8 cellular contexts compared by ENCODE assay signal in genomic region chr11:94151903-94152677, GRCh38. TPM values are rescaled to one million over a fixed set of nuclear protein-coding genes. Genes with fewer than 3 reads are reported as not detected.
DNase-seq lines count a peak whose midpoint lies in the region; ATAC-seq and TF ChIP-seq lines count a peak whose summit lies in the region.

No MANE protein-coding gene starts in this region.

- POLR2A ChIA-PET in A673 (lab: Charles Lee; ENCODE audit: low non-redundant PET), result interaction anchor here (0.7 kb wide), 1 partner anchor 12 kb away, joined by 3 read pairs; no protein-coding TSS in a partner anchor

- in situ Hi-C loops in astrocyte of the spinal cord (cut with HindIII; ENCODE audit: low sequenced_read_pairs), result no loop called here

- CTCF ChIA-PET in A673 (lab: Charles Lee), result no interaction called here

- no peak for TF ChIP-seq POLR2A in right lobe of liver (IDR thresholded peaks at IDR 0.05)

- H3K9me3 ChIP-seq in A673 (ENCODE audit: low read depth, low read length, poor library complexity, severe bottlenecking) (no peaks in the 10 kb centered on the region), right lobe of liver (no peaks in the 10 kb centered on the region)

- ATAC-seq in GM18870 (IDR thresholded peaks at IDR 0.05; ENCODE audit: unreplicated experiment) (peak; percentile 65), right lobe of liver (peak; percentile 37 to 91 (median 64))

- DNase-seq in A673 (ENCODE audit: low spot score), result peak; percentile 76
- peak; percentile 82 for DNase-seq in HS-5 (ENCODE audit: low read depth)
- DNase-seq in astrocyte of the spinal cord (ENCODE audit: low read depth, low spot score), result peak; percentile 83
- DNase-seq in right lobe of liver, result peak in 1 of 3 donors; percentile 52
- DNase-seq in NCI-H1436 (lab: John Stamatoyannopoulos, UW), result no peak
- no peak for DNase-seq in activated CD8-positive, alpha-beta memory T cell treated with anti-CD3 and anti-CD28 coated beads, Interleukin-2, amount 50 U/mL, for 4 hours
- DNase-seq in effector CD4-positive, alpha-beta T cell, result no peak

- H3K27me3 ChIP-seq in A673 (replicated peaks; ENCODE audit: insufficient read depth, low read depth, low read length, poor library complexity) (no peaks in the 10 kb centered on the region), right lobe of liver (no peaks in the 10 kb centered on the region)

- H3K4me3 ChIP-seq in A673 (ENCODE audit: low read depth, low read length, poor library complexity, severe bottlenecking), result no peak overlapping the region
- no peak overlapping the region for H3K4me3 ChIP-seq in astrocyte of the spinal cord (ENCODE audit: low read depth, low read length)
- no peak overlapping the region for H3K4me3 ChIP-seq in right lobe of liver

- H3K36me3 ChIP-seq in A673 (ENCODE audit: insufficient read depth, low read length, poor library complexity, severe bottlenecking) (no peaks in the 10 kb centered on the region), right lobe of liver (no peaks in the 10 kb centered on the region)

- H3K4me1 ChIP-seq in A673 (ENCODE audit: insufficient read depth, low read length, poor library complexity, severe bottlenecking) (peaks cover 11% of the 10 kb centered on the region), right lobe of liver (peaks cover 0 to 43% (median 16%) of the 10 kb centered on the region in 4 donors)

- TF ChIP-seq CTCF in A673 (conservative IDR thresholded peaks at IDR 0.05; ENCODE audit: low read depth, low read length) (no peak), astrocyte of the spinal cord (IDR thresholded peaks at IDR 0.05; ENCODE audit: low read depth, low read length) (no peak), right lobe of liver (IDR thresholded peaks at IDR 0.05) (no peak)

- no peak overlapping the region for H3K27ac ChIP-seq in A673 (ENCODE audit: low read depth, low read length, poor library complexity, severe bottlenecking)
- H3K27ac ChIP-seq in right lobe of liver, result peak overlapping the region; percentile 75 to 79 (median 78)

- 81% methylated on average over 4 of the region's 6 CpGs for WGBS in right lobe of liver (ENCODE audit: insufficient coverage, low coverage, low lambda C conversion rate, missing lambda C conversion rate)

- no TSS peak for BruUV-seq in A673 (replicated peaks; lab: Mats Ljungman, UMichigan)

- intact Hi-C loops in A673 (cut with micrococcal nuclease; ENCODE audit: unreplicated experiment) (no loop called here), right lobe of liver (cut with DNase I) (no loop called here)

RNA-seq across cellular contexts. Expression of gene PANX1, which starts 23.4 kb away (rescaled TPM):
- total RNA-seq in A673 (2021), result 34.2 and 39.0 TPM in 2 replicates
- total RNA-seq in right lobe of liver, result 10 to 100 TPM in 5 of 6 experiments, 1 to 10 TPM in 1; 9.3 to 20.4 (median 13.7) TPM

Comparison
In these comparisons a context has a peak if more than half of its experiments do, and no peak if none do; other contexts are left out.
1. DNase-seq: peak in A673 (single experiment), HS-5 (single experiment) and astrocyte of the spinal cord (single experiment); none in NCI-H1436 (single experiment), activated CD8-positive, alpha-beta memory T cell treated with anti-CD3 and anti-CD28 coated beads, Interleukin-2, amount 50 U/mL, for 4 hours (single experiment) and effector CD4-positive, alpha-beta T cell (single experiment).